ENCODE assay signal across 7 cellular contexts in genomic region chr21:6122629-6123028, GRCh38.
DNase-seq lines count a peak whose midpoint lies in the region; ATAC-seq, FAIRE-seq and TF ChIP-seq lines count a peak whose summit lies in the region.
"Not testable (repeated sequence)": the region's sequence is repeated elsewhere in the genome, so short reads cannot be mapped to it uniquely, and the experiment has no call there.

No MANE protein-coding gene starts in this region.

- ATAC-seq in Panc1, K562, left cardiac atrium: not testable (repeated sequence)
- peak; percentile 45 for ATAC-seq in activated CD8-positive, alpha-beta T cell treated with anti-CD3 and anti-CD28 coated beads, Interleukin-2, amount 10 ng/mL, durations not matched to agents 7 days and 5 days
- peak; percentile 2 to 3 for ATAC-seq in naive B cell (ENCODE audit: low read depth in 2 of 2)
- peak; percentile 43 for ATAC-seq in stimulated activated effector memory CD8-positive, alpha-beta T cell treated with anti-CD3 and anti-CD28 coated beads, Interleukin-12 subunit alpha, Interleukin-12 subunit beta, amount 100 ng/mL, for 72 hours

- H3K9me1 ChIP-seq in K562 (ENCODE audit: control insufficient read depth, insufficient read depth, low read length) = not testable (repeated sequence)

- not testable (repeated sequence) for H3K27ac ChIP-seq in Panc1 (ENCODE audit: low read length); K562 (ENCODE audit: extremely low read depth, low read depth, low read length)

- H3K4me3 ChIP-seq in Caco-2 (ENCODE audit: low read depth, low read length); Panc1 (ENCODE audit: low read depth in 2 of 2, low read length in 2 of 2); K562: not testable (repeated sequence)

- intact Hi-C loops in Caco-2 (cut with micrococcal nuclease; ENCODE audit: unreplicated experiment); Panc1 (cut with micrococcal nuclease; ENCODE audit: unreplicated experiment); K562 (cut with micrococcal nuclease); left cardiac atrium (cut with DNase I): not testable (repeated sequence)

- H3K36me3 ChIP-seq in Caco-2 (ENCODE audit: control insufficient read depth, insufficient read depth, low read length); Panc1 (ENCODE audit: control insufficient read depth, insufficient read depth, low read length); K562 (ENCODE audit: control insufficient read depth, insufficient read depth, low read length): not testable (repeated sequence)

- peak; percentile 18 to 24 for DNase-seq in Caco-2
- not testable (repeated sequence) for DNase-seq in Panc1 (ENCODE audit: low read depth, low spot score); activated CD8-positive, alpha-beta T cell treated with anti-CD3 and anti-CD28 coated beads, Interleukin-2, amount 10 ng/mL, durations not matched to agents 7 days and 5 days; K562 (ENCODE audit: extremely low read depth in 1 of 4, low spot score in 3 of 4); stimulated activated effector memory CD8-positive, alpha-beta T cell treated with anti-CD3 and anti-CD28 coated beads, Interleukin-12 subunit alpha, Interleukin-12 subunit beta, amount 100 ng/mL, for 72 hours (ENCODE audit: low spot score in 2 of 2)
- DNase-seq in left cardiac atrium = peak; percentile 7
- DNase-seq in naive B cell = peak; percentile 15

- H3K9me3 Mint-ChIP-seq in Caco-2 (ENCODE audit: unreplicated experiment); activated CD8-positive, alpha-beta T cell treated with anti-CD3 and anti-CD28 coated beads, Interleukin-2, amount 10 ng/mL, durations not matched to agents 7 days and 5 days (ENCODE audit: insufficient read depth); naive B cell; stimulated activated effector memory CD8-positive, alpha-beta T cell treated with anti-CD3 and anti-CD28 coated beads, Interleukin-12 subunit alpha, Interleukin-12 subunit beta, amount 100 ng/mL, for 72 hours: not testable (repeated sequence)

- not testable (repeated sequence) for BruUV-seq in Caco-2 (replicated peaks; lab: Mats Ljungman, UMichigan)
- BruUV-seq in Panc1 (replicated peaks; lab: Mats Ljungman, UMichigan) (TSS peak; percentile 64), K562 (replicated peaks; lab: Mats Ljungman, UMichigan) (TSS peak; percentile 60)

- TF ChIP-seq CTCF in Caco-2 (IDR thresholded peaks at IDR 0.05; ENCODE audit: insufficient read depth in 1 of 2, low read depth in 1 of 2, low read length in 1 of 2, severe bottlenecking in 1 of 2, unreplicated experiment in 1 of 2); Panc1 (IDR thresholded peaks at IDR 0.05); K562 (IDR thresholded peaks at IDR 0.05 in 2 of 3, conservative IDR thresholded peaks at IDR 0.05 in 1 of 3; ENCODE audit: insufficient read depth in 2 of 3, low read depth in 1 of 3, low read length in 3 of 3): not testable (repeated sequence)

- not testable (repeated sequence) for H4K20me1 ChIP-seq in K562 (replicated peaks; ENCODE audit: control insufficient read depth, insufficient read depth, low read length)

- not testable (repeated sequence) for H3K27ac Mint-ChIP-seq in Caco-2 (ENCODE audit: unreplicated experiment); activated CD8-positive, alpha-beta T cell treated with anti-CD3 and anti-CD28 coated beads, Interleukin-2, amount 10 ng/mL, durations not matched to agents 7 days and 5 days; stimulated activated effector memory CD8-positive, alpha-beta T cell treated with anti-CD3 and anti-CD28 coated beads, Interleukin-12 subunit alpha, Interleukin-12 subunit beta, amount 100 ng/mL, for 72 hours
- peak overlapping the region in 1 of 6 donors; percentile 65 for H3K27ac Mint-ChIP-seq in naive B cell

- H3K79me2 ChIP-seq in K562 (ENCODE audit: control insufficient read depth, insufficient read depth, low read length) = not testable (repeated sequence)

- H3K27me3 ChIP-seq in Caco-2 (replicated peaks; ENCODE audit: control insufficient read depth, insufficient read depth, low read length); Panc1 (ENCODE audit: control insufficient read depth, insufficient read depth, low read length); K562 (ENCODE audit: control insufficient read depth in 2 of 2, insufficient read depth in 2 of 2, low read length in 2 of 2): not testable (repeated sequence)

- not testable (repeated sequence) for H3K9ac ChIP-seq in K562 (ENCODE audit: insufficient read depth in 1 of 2, low read depth in 2 of 2, low read length in 2 of 2)

- not testable (repeated sequence) for TF ChIP-seq POLR2A in K562 (conservative IDR thresholded peaks at IDR 0.05)

- not testable (repeated sequence) for FAIRE-seq in K562 (lab: Jason Lieb, UNC)

- 65% methylated on average over 2 of the region's 13 CpGs for WGBS in K562 (ENCODE audit: insufficient coverage, low coverage, missing lambda C conversion rate)

- not testable (repeated sequence) for H3K9me3 ChIP-seq in Caco-2; Panc1 (ENCODE audit: control insufficient read depth, insufficient read depth, low read depth, low read length); K562 (replicated peaks; ENCODE audit: control insufficient read depth, insufficient read depth, low read depth, low read length)

- not testable (repeated sequence) for H3K4me3 Mint-ChIP-seq in Caco-2 (ENCODE audit: unreplicated experiment); activated CD8-positive, alpha-beta T cell treated with anti-CD3 and anti-CD28 coated beads, Interleukin-2, amount 10 ng/mL, durations not matched to agents 7 days and 5 days; naive B cell; stimulated activated effector memory CD8-positive, alpha-beta T cell treated with anti-CD3 and anti-CD28 coated beads, Interleukin-12 subunit alpha, Interleukin-12 subunit beta, amount 100 ng/mL, for 72 hours

- POLR2A ChIA-PET in Caco-2 (lab: Charles Lee); Panc1 (lab: Charles Lee); activated CD8-positive, alpha-beta T cell treated with anti-CD3 and anti-CD28 coated beads, Interleukin-2, amount 10 ng/mL, durations not matched to agents 7 days and 5 days (lab: Charles Lee); K562 (lab: Yijun Ruan, JAX): not testable (repeated sequence)

- not testable (repeated sequence) for H3K27me3 Mint-ChIP-seq in Caco-2 (ENCODE audit: insufficient read depth, unreplicated experiment); activated CD8-positive, alpha-beta T cell treated with anti-CD3 and anti-CD28 coated beads, Interleukin-2, amount 10 ng/mL, durations not matched to agents 7 days and 5 days (ENCODE audit: low read depth); naive B cell

- not testable (repeated sequence) for H3K4me2 ChIP-seq in K562 (ENCODE audit: insufficient read depth, low read length)

- TF ChIP-seq EP300 in K562 (IDR thresholded peaks at IDR 0.05; ENCODE audit: low read length) = not testable (repeated sequence)

- not testable (repeated sequence) for H3K4me1 Mint-ChIP-seq in Caco-2 (ENCODE audit: low read depth, unreplicated experiment); activated CD8-positive, alpha-beta T cell treated with anti-CD3 and anti-CD28 coated beads, Interleukin-2, amount 10 ng/mL, durations not matched to agents 7 days and 5 days (ENCODE audit: low read depth); naive B cell; stimulated activated effector memory CD8-positive, alpha-beta T cell treated with anti-CD3 and anti-CD28 coated beads, Interleukin-12 subunit alpha, Interleukin-12 subunit beta, amount 100 ng/mL, for 72 hours

- in situ Hi-C loops in Panc1 (cut with HindIII; ENCODE audit: low pct_unique_long_range_greater_than_20kb, low sequenced_read_pairs); K562 (cut with MboI): not testable (repeated sequence)

- H2AFZ ChIP-seq in K562 (ENCODE audit: low read depth, low read length) = not testable (repeated sequence)

- CTCF ChIA-PET in Caco-2 (lab: Charles Lee); Panc1 (lab: Charles Lee); activated CD8-positive, alpha-beta T cell treated with anti-CD3 and anti-CD28 coated beads, Interleukin-2, amount 10 ng/mL, durations not matched to agents 7 days and 5 days (lab: Charles Lee); K562 (lab: Yijun Ruan, JAX; ENCODE audit: low intra/inter-chr PET ratio): not testable (repeated sequence)

- H3K36me3 Mint-ChIP-seq in Caco-2 (ENCODE audit: insufficient read depth, unreplicated experiment); activated CD8-positive, alpha-beta T cell treated with anti-CD3 and anti-CD28 coated beads, Interleukin-2, amount 10 ng/mL, durations not matched to agents 7 days and 5 days (ENCODE audit: low read depth); naive B cell; stimulated activated effector memory CD8-positive, alpha-beta T cell treated with anti-CD3 and anti-CD28 coated beads, Interleukin-12 subunit alpha, Interleukin-12 subunit beta, amount 100 ng/mL, for 72 hours: not testable (repeated sequence)

- not testable (repeated sequence) for TF ChIP-seq RAD21 in K562 (CRISPR knock-in tag; conservative IDR thresholded peaks at IDR 0.05 in 1 of 2, IDR thresholded peaks at IDR 0.05 in 1 of 2)

- H3K4me1 ChIP-seq in Caco-2; Panc1 (ENCODE audit: control insufficient read depth, insufficient read depth, low read length); K562 (replicated peaks in 1 of 2; ENCODE audit: control insufficient read depth in 2 of 2, insufficient read depth in 2 of 2, low read length in 2 of 2): not testable (repeated sequence)
